In genomic region chr6:21808551-21809181, GRCh38 we compare ENCODE assay signal across 11 cellular contexts.
DNase-seq lines count a peak whose midpoint lies in the region; ATAC-seq, FAIRE-seq and TF ChIP-seq lines count a peak whose summit lies in the region.
"Had no signal": no experiment of that assay in that cellular context is flagged by ENCODE, and none has a peak within 500 bp of the region (broad histone marks: within the 10 kb centered on the region; RNA-seq: fewer than 3 reads in every experiment).

No MANE protein-coding gene starts in this region.

- POLR2A ChIA-PET in endothelial cell of umbilical vein (lab: Charles Lee) = no interaction called here

- no peak for TF ChIP-seq POLR2A in endothelial cell of umbilical vein (IDR thresholded peaks at IDR 0.05; ENCODE audit: low read depth, low read length)

- intact Hi-C loops in Right ventricle myocardium inferior (cut with DNase I) (no loop called here), cardiac septum (cut with DNase I) (loop anchor here (5.0 kb wide), 1 partner anchor 211 kb away; no protein-coding TSS in a partner anchor), endothelial cell of umbilical vein (cut with micrococcal nuclease) (no loop called here)

- FAIRE-seq in endothelial cell of umbilical vein (lab: Jason Lieb, UNC) = no peak

- no peak for TF ChIP-seq CTCF in endothelial cell of umbilical vein (IDR thresholded peaks at IDR 0.05; ENCODE audit: extremely low read depth in 1 of 2, insufficient read depth in 1 of 2, low read depth in 1 of 2, low read length in 2 of 2)

- H3K27me3 ChIP-seq in endothelial cell of umbilical vein (ENCODE audit: control insufficient read depth in 2 of 2, insufficient read depth in 2 of 2, low read length in 2 of 2) = no peaks in the 10 kb centered on the region

- dilution Hi-C loops in endothelial cell of umbilical vein (cut with MboI; ENCODE audit: extremely low pct_ligation_motif_present, low sequenced_read_pairs) = no loop called here

- no peaks in the 10 kb centered on the region for H3K79me2 ChIP-seq in endothelial cell of umbilical vein (ENCODE audit: control insufficient read depth, insufficient read depth, low read length)

- no peaks in the 10 kb centered on the region for H3K36me3 ChIP-seq in endothelial cell of umbilical vein (ENCODE audit: control insufficient read depth in 2 of 2, extremely low read depth in 1 of 2, insufficient read depth in 2 of 2, low read length in 2 of 2)

- DNase-seq in Right ventricle myocardium inferior (ENCODE audit: missing footprints) (no peak), cardiac septum (ENCODE audit: low spot score) (no peak), endothelial cell of umbilical vein (ENCODE audit: low read depth, low spot score) (peak; percentile 29), myocyte (ENCODE audit: low read depth) (peak; percentile 56), middle frontal gyrus (ENCODE audit: extremely low spot score, low spot score) (no peak), KG1 (lab: John Stamatoyannopoulos, UW) (no peak)
- DNase-seq: activated B cell treated with CpG ODN at 0.5 μM for 24 hours, cerebellar nuclear complex, NCI-H2171 treated with DMSO at 0.1 percent for 48 hours had no signal

- ATAC-seq in Right ventricle myocardium inferior = peak; percentile 63
- ATAC-seq in GM18868 (IDR thresholded peaks at IDR 0.05; ENCODE audit: unreplicated experiment) = no peak
- no peak for ATAC-seq in GM21717 (IDR thresholded peaks at IDR 0.05; ENCODE audit: unreplicated experiment)

- no peak overlapping the region for H3K4me3 ChIP-seq in endothelial cell of umbilical vein (replicated peaks in 1 of 3; ENCODE audit: insufficient read depth in 1 of 3, low read depth in 1 of 3, low read length in 3 of 3)

- H3K4me1 ChIP-seq in endothelial cell of umbilical vein (ENCODE audit: control insufficient read depth, extremely low read depth, insufficient read depth, low read length) = no peaks in the 10 kb centered on the region

- CTCF ChIA-PET in endothelial cell of umbilical vein (lab: Charles Lee) = interaction anchor here (0.7 to 1.7 kb wide), 2 partner anchors 15 to 56 kb away, joined by 3 read pairs; no protein-coding TSS in a partner anchor

- no peaks in the 10 kb centered on the region for H3K9me3 ChIP-seq in endothelial cell of umbilical vein (replicated peaks; ENCODE audit: control insufficient read depth, insufficient read depth, low read length)

- H3K27ac ChIP-seq in endothelial cell of umbilical vein (ENCODE audit: insufficient read depth, low read depth, low read length) = no peak overlapping the region

- no TSS peak for BruUV-seq in endothelial cell of umbilical vein (replicated peaks; lab: Mats Ljungman, UMichigan)

- H3K4me2 ChIP-seq in endothelial cell of umbilical vein (ENCODE audit: insufficient read depth, low read length) = no peak overlapping the region

- H3K9ac ChIP-seq in endothelial cell of umbilical vein (replicated peaks; ENCODE audit: extremely low read depth, insufficient read depth, low read length) = no peak overlapping the region

- H4K20me1 ChIP-seq in endothelial cell of umbilical vein (replicated peaks; ENCODE audit: control insufficient read depth, extremely low read depth, insufficient read depth, low read length) = no peaks in the 10 kb centered on the region

- no peaks in the 10 kb centered on the region for H3K9me1 ChIP-seq in endothelial cell of umbilical vein (replicated peaks; ENCODE audit: control insufficient read depth, extremely low read depth, insufficient read depth, low read length)

- no peak overlapping the region for H2AFZ ChIP-seq in endothelial cell of umbilical vein (ENCODE audit: low read depth, low read length)

TF ChIP-seq in endothelial cell of umbilical vein, 7 proteins besides CTCF, POLR2A, EP300 and RAD21:
- TF ChIP-seq MAX (IDR thresholded peaks at IDR 0.05; ENCODE audit: insufficient read depth, insufficient read length) = no peak
- TF ChIP-seq JUN (IDR thresholded peaks at IDR 0.05; ENCODE audit: borderline replicate concordance, insufficient read depth, insufficient read length, low read depth) = no peak
- no peak for TF ChIP-seq EZH2 (IDR thresholded peaks at IDR 0.05; ENCODE audit: borderline replicate concordance, low read depth, low read length, severe bottlenecking)
- no peak for TF ChIP-seq FOS (IDR thresholded peaks at IDR 0.05; ENCODE audit: borderline replicate concordance, insufficient read depth, low read length)
- no peak for TF ChIP-seq GATA2 (IDR thresholded peaks at IDR 0.05; ENCODE audit: insufficient read depth, insufficient read length, low read depth, low read length)

Comparison
In these comparisons a context has a peak if more than half of its experiments do, and no peak if none do; other contexts are left out.
1. DNase-seq: peak in endothelial cell of umbilical vein (single experiment) and myocyte (single experiment); none in Right ventricle myocardium inferior (single experiment), cardiac septum (single experiment), middle frontal gyrus (single experiment) and KG1 (single experiment).